In genomic region chr2:57726294-57726693, GRCh38 we compare ENCODE assay signal across 20 cellular contexts.
DNase-seq lines count a peak whose midpoint lies in the region; ATAC-seq and FAIRE-seq lines count a peak whose summit lies in the region.
"Had no signal": no experiment of that assay in that cellular context is flagged by ENCODE, and none has a peak within 500 bp of the region (broad histone marks: within the 10 kb centered on the region; RNA-seq: fewer than 3 reads in every experiment).

No MANE protein-coding gene starts in this region.

- H3K36me3 Mint-ChIP-seq in activated CD8-positive, alpha-beta T cell treated with anti-CD3 and anti-CD28 coated beads, Interleukin-2, amount 10 ng/mL, durations not matched to agents 7 days and 5 days (ENCODE audit: low read depth): no peaks in the 10 kb centered on the region

- H3K36me3 ChIP-seq in BLaER1 treated with 17β-estradiol and CSF1 and Interleukin-3, amounts not matched to agents 10 nM and 100 nM: no peaks in the 10 kb centered on the region
- H3K36me3 ChIP-seq: HAP-1, neutrophil had no signal

- H3K27ac Mint-ChIP-seq in activated CD8-positive, alpha-beta T cell treated with anti-CD3 and anti-CD28 coated beads, Interleukin-2, amount 10 ng/mL, durations not matched to agents 7 days and 5 days: no peak overlapping the region
- H3K27ac Mint-ChIP-seq: CD4-positive, alpha-beta T cell; stimulated activated naive CD8-positive, alpha-beta T cell treated with anti-CD3 and anti-CD28 coated beads, Interleukin-15, Interleukin-2, amounts not matched to agents 100 ng/mL and 50 ng/mL, for 24 hours had no signal

- H3K4me1 ChIP-seq in BLaER1 treated with 17β-estradiol and CSF1 and Interleukin-3, amounts not matched to agents 10 nM and 100 nM: peaks cover 0 to 14% (median 11%) of the 10 kb centered on the region in 10 experiments; a peak in 12 of 20 replicates

- H3K9me3 ChIP-seq in BLaER1 treated with 17β-estradiol and CSF1 and Interleukin-3, amounts not matched to agents 10 nM and 100 nM (replicated peaks in 1 of 11): no peaks in the 10 kb centered on the region
- H3K9me3 ChIP-seq: HAP-1, neutrophil had no signal

- ATAC-seq in GM21825 (IDR thresholded peaks at IDR 0.05; ENCODE audit: unreplicated experiment) (peak; percentile 67), HG03442 (IDR thresholded peaks at IDR 0.05; ENCODE audit: unreplicated experiment) (peak; percentile 75), HG02970 (IDR thresholded peaks at IDR 0.05; ENCODE audit: low FRiP score, unreplicated experiment) (no peak)
- ATAC-seq in activated CD8-positive, alpha-beta T cell treated with anti-CD3 and anti-CD28 coated beads, Interleukin-2, amount 10 ng/mL, durations not matched to agents 7 days and 5 days: no peak
- ATAC-seq: PC-3 had no signal

- H3K27me3 ChIP-seq in BLaER1 treated with 17β-estradiol and CSF1 and Interleukin-3, amounts not matched to agents 10 nM and 100 nM: no peaks in the 10 kb centered on the region
- H3K27me3 ChIP-seq: neutrophil had no signal

- no peak overlapping the region for H3K4me3 Mint-ChIP-seq in activated CD8-positive, alpha-beta T cell treated with anti-CD3 and anti-CD28 coated beads, Interleukin-2, amount 10 ng/mL, durations not matched to agents 7 days and 5 days
- H3K4me3 Mint-ChIP-seq: CD4-positive, alpha-beta T cell; stimulated activated naive CD8-positive, alpha-beta T cell treated with anti-CD3 and anti-CD28 coated beads, Interleukin-15, Interleukin-2, amounts not matched to agents 100 ng/mL and 50 ng/mL, for 24 hours had no signal

- CTCF ChIA-PET in activated CD8-positive, alpha-beta T cell treated with anti-CD3 and anti-CD28 coated beads, Interleukin-2, amount 10 ng/mL, durations not matched to agents 7 days and 5 days (lab: Charles Lee): no interaction called here

- DNase-seq in GM19239 (ENCODE audit: insufficient read length, low spot score): no peak
- no peak for DNase-seq in superior temporal gyrus (ENCODE audit: extremely low spot score)
- no peak for DNase-seq in activated CD8-positive, alpha-beta T cell treated with anti-CD3 and anti-CD28 coated beads, Interleukin-2, amount 10 ng/mL, durations not matched to agents 7 days and 5 days
- no peak for DNase-seq in effector CD4-positive, alpha-beta T cell
- DNase-seq: 8988T; CD4-positive, alpha-beta T cell; Karpas-422; mesendoderm; NCI-H146; NCI-H510A; PC-3 had no signal

- no peaks in the 10 kb centered on the region for H3K9me3 Mint-ChIP-seq in activated CD8-positive, alpha-beta T cell treated with anti-CD3 and anti-CD28 coated beads, Interleukin-2, amount 10 ng/mL, durations not matched to agents 7 days and 5 days (ENCODE audit: insufficient read depth)
- H3K9me3 Mint-ChIP-seq: CD4-positive, alpha-beta T cell; stimulated activated naive CD8-positive, alpha-beta T cell treated with anti-CD3 and anti-CD28 coated beads, Interleukin-15, Interleukin-2, amounts not matched to agents 100 ng/mL and 50 ng/mL, for 24 hours had no signal

- H3K27me3 Mint-ChIP-seq in activated CD8-positive, alpha-beta T cell treated with anti-CD3 and anti-CD28 coated beads, Interleukin-2, amount 10 ng/mL, durations not matched to agents 7 days and 5 days (ENCODE audit: low read depth): peaks cover 2% of the 10 kb centered on the region
- H3K27me3 Mint-ChIP-seq: CD4-positive, alpha-beta T cell; stimulated activated naive CD8-positive, alpha-beta T cell treated with anti-CD3 and anti-CD28 coated beads, Interleukin-15, Interleukin-2, amounts not matched to agents 100 ng/mL and 50 ng/mL, for 24 hours had no signal

- H4K20me1 ChIP-seq in BLaER1 treated with 17β-estradiol and CSF1 and Interleukin-3, amounts not matched to agents 10 nM and 100 nM: no peaks in the 10 kb centered on the region

- POLR2A ChIA-PET in activated CD8-positive, alpha-beta T cell treated with anti-CD3 and anti-CD28 coated beads, Interleukin-2, amount 10 ng/mL, durations not matched to agents 7 days and 5 days (lab: Charles Lee): no interaction called here

- H3K27ac ChIP-seq in BLaER1 treated with 17β-estradiol and CSF1 and Interleukin-3, amounts not matched to agents 10 nM and 100 nM: no peak overlapping the region
- H3K27ac ChIP-seq: HL-60, neutrophil had no signal

- no peak overlapping the region for H3K4me3 ChIP-seq in BLaER1 treated with 17β-estradiol and CSF1 and Interleukin-3, amounts not matched to agents 10 nM and 100 nM
- H3K4me3 ChIP-seq: HAP-1 had no signal

- H3K9ac ChIP-seq in BLaER1 treated with 17β-estradiol and CSF1 and Interleukin-3, amounts not matched to agents 10 nM and 100 nM: no peak overlapping the region

- peak; percentile 73 for FAIRE-seq in GM19239 (lab: Jason Lieb, UNC)
- FAIRE-seq: islet of Langerhans had no signal

- peak overlapping the region in 9 of 11 experiments; percentile 10 to 49 (median 35); a peak in 11 of 22 replicates for H3K4me2 ChIP-seq in BLaER1 treated with 17β-estradiol and CSF1 and Interleukin-3, amounts not matched to agents 10 nM and 100 nM

- H3K4me1 Mint-ChIP-seq in activated CD8-positive, alpha-beta T cell treated with anti-CD3 and anti-CD28 coated beads, Interleukin-2, amount 10 ng/mL, durations not matched to agents 7 days and 5 days (ENCODE audit: low read depth): no peaks in the 10 kb centered on the region

Comparison
In these comparisons a context has a peak if more than half of its experiments do, and no peak if none do; other contexts are left out.
1. ATAC-seq: peak in GM21825 (single experiment) and HG03442 (single experiment); none in HG02970 (single experiment) and activated CD8-positive, alpha-beta T cell treated with anti-CD3 and anti-CD28 coated beads, Interleukin-2, amount 10 ng/mL, durations not matched to agents 7 days and 5 days (single experiment).